Comparison of ENCODE assay signal across 22 cellular contexts in genomic region chr10:3502606-3503005, GRCh38.
A peak's percentile ranks its signal among the peaks of the same experiment; 100 is the strongest.
DNase-seq lines count a peak whose midpoint lies in the region; ATAC-seq and TF ChIP-seq lines count a peak whose summit lies in the region.
"Had no signal": no experiment of that assay in that cellular context is flagged by ENCODE, and none has a peak within 500 bp of the region (broad histone marks: within the 10 kb centered on the region; RNA-seq: fewer than 3 reads in every experiment).

No MANE protein-coding gene starts in this region.

- no peaks in the 10 kb centered on the region; the same call in 1 of the 2 replicates for H3K27me3 Mint-ChIP-seq in WTC11 (ENCODE audit: low read depth)
- no peaks in the 10 kb centered on the region for H3K27me3 Mint-ChIP-seq in type B pancreatic cell

- CTCF ChIA-PET in mammary epithelial cell (lab: Charles Lee; ENCODE audit: low non-redundant PET) (no interaction called here), WTC11 (lab: Charles Lee) (interaction anchor here (0.7 kb wide), 1 partner anchor 10 kb away, joined by 6 read pairs; no protein-coding TSS in a partner anchor)

- no peaks in the 10 kb centered on the region for H3K9me3 ChIP-seq in mammary epithelial cell (replicated peaks; ENCODE audit: insufficient read depth, low read length)
- H3K9me3 ChIP-seq in breast epithelium = no peaks in the 10 kb centered on the region
- H3K9me3 ChIP-seq: ascending aorta, heart left ventricle, Peyer's patch, sigmoid colon, vagina had no signal

- no peak for TF ChIP-seq POLR2A in breast epithelium (IDR thresholded peaks at IDR 0.05)

- intact Hi-C loops in mammary epithelial cell (cut with micrococcal nuclease) (no loop called here), breast epithelium (cut with DNase I; ENCODE audit: low total_unique reads) (no loop called here)

- H3K9ac ChIP-seq in mammary epithelial cell (ENCODE audit: insufficient read depth, low read length) = no peak overlapping the region

- H2AFZ ChIP-seq in mammary epithelial cell (ENCODE audit: low read depth, low read length) = peak overlapping the region; percentile 39

- H4K20me1 ChIP-seq in mammary epithelial cell (ENCODE audit: insufficient read depth, low read length) = no peaks in the 10 kb centered on the region

- H3K36me3 Mint-ChIP-seq in WTC11 (no peaks in the 10 kb centered on the region), type B pancreatic cell (no peaks in the 10 kb centered on the region)
- H3K36me3 Mint-ChIP-seq: activated naive CD4-positive, alpha-beta T cell treated with anti-CD3 and anti-CD28 coated beads, Interleukin-2, amount 50 U/mL, for 72 hours; IgD-negative memory B cell; natural killer cell treated with Interleukin-12 subunit alpha and Interleukin-12 subunit beta and Interleukin-15 and Interleukin-18, amount 100 ng/mL, for 72 hours had no signal

- H3K27me3 ChIP-seq in mammary epithelial cell (ENCODE audit: insufficient read depth, low read length) (no peaks in the 10 kb centered on the region), breast epithelium (no peaks in the 10 kb centered on the region)
- H3K27me3 ChIP-seq: ascending aorta, dorsolateral prefrontal cortex, heart left ventricle, Peyer's patch, sigmoid colon, vagina had no signal

- no peak overlapping the region for H3K4me3 Mint-ChIP-seq in WTC11
- no peak overlapping the region for H3K4me3 Mint-ChIP-seq in type B pancreatic cell
- H3K4me3 Mint-ChIP-seq: central memory CD8-positive, alpha-beta T cell; IgD-negative memory B cell; natural killer cell treated with Interleukin-12 subunit alpha and Interleukin-12 subunit beta and Interleukin-15 and Interleukin-18, amount 100 ng/mL, for 72 hours; T-helper 1 cell treated with Interleukin-12 subunit alpha and Interleukin-12 subunit beta and Interleukin-4 antibody, amounts not matched to agents 30 μg/mL and 1 μg/mL, for 36 hours had no signal

- DNase-seq in mammary epithelial cell (no peak), breast epithelium (ENCODE audit: low spot score in 2 of 2) (no peak), NCI-H187 treated with DMSO at 0.1 percent for 48 hours (lab: John Stamatoyannopoulos, UW) (peak; percentile 24), WTC11 (ENCODE audit: low spot score) (no peak), type B pancreatic cell (ENCODE audit: extremely low spot score, unreplicated experiment) (no peak), activated T-cell treated with anti-CD3 and anti-CD28 coated beads for 4 hours (no peak)
- DNase-seq in activated CD4-positive, alpha-beta T cell treated with anti-CD3 and anti-CD28 coated beads, Interleukin-2, amount 50 U/mL, for 1 hour = no peak
- DNase-seq: activated CD4-positive, alpha-beta T cell treated with anti-CD3 and anti-CD28 coated beads for 4 hours; C1 segment of cervical spinal cord; dorsolateral prefrontal cortex; heart left ventricle; left colon; Peyer's patch; sigmoid colon had no signal

- H3K4me3 ChIP-seq in mammary epithelial cell (replicated peaks in 1 of 3; ENCODE audit: insufficient read depth in 1 of 3, low read depth in 2 of 3, low read length in 3 of 3) (no peak overlapping the region), breast epithelium (no peak overlapping the region)
- H3K4me3 ChIP-seq: ascending aorta, dorsolateral prefrontal cortex, heart left ventricle, Peyer's patch, sigmoid colon, vagina had no signal

- H3K4me1 ChIP-seq in mammary epithelial cell (ENCODE audit: insufficient read depth, low read length) (peaks cover 6% of the 10 kb centered on the region), breast epithelium (no peaks in the 10 kb centered on the region)
- H3K4me1 ChIP-seq: Peyer's patch had no signal

- POLR2A ChIA-PET in WTC11 (lab: Charles Lee) = no interaction called here

- H3K79me2 ChIP-seq in mammary epithelial cell (ENCODE audit: insufficient read depth, low read length) = no peaks in the 10 kb centered on the region

- H3K27ac ChIP-seq in mammary epithelial cell (ENCODE audit: insufficient read depth, low read depth, low read length) (no peak overlapping the region), breast epithelium (no peak overlapping the region)
- H3K27ac ChIP-seq: ascending aorta, Peyer's patch, vagina had no signal

- dilution Hi-C loops in mammary epithelial cell (cut with HindIII; ENCODE audit: low sequenced_read_pairs) = no loop called here

- no peaks in the 10 kb centered on the region for H3K36me3 ChIP-seq in mammary epithelial cell (ENCODE audit: insufficient read depth, low read length)
- no peaks in the 10 kb centered on the region for H3K36me3 ChIP-seq in breast epithelium
- H3K36me3 ChIP-seq: ascending aorta, heart left ventricle, Peyer's patch, sigmoid colon, vagina had no signal

- ATAC-seq in WTC11 (peak; percentile 46; the same call in 1 of the 2 replicates), HG03139 (IDR thresholded peaks at IDR 0.05; ENCODE audit: unreplicated experiment) (no peak)
- ATAC-seq: activated naive CD4-positive, alpha-beta T cell treated with anti-CD3 and anti-CD28 coated beads, Interleukin-2, amount 50 U/mL, for 72 hours; left colon; natural killer cell treated with Interleukin-12 subunit alpha and Interleukin-12 subunit beta and Interleukin-15 and Interleukin-18, amount 100 ng/mL, for 72 hours had no signal

- H3K4me2 ChIP-seq in mammary epithelial cell (ENCODE audit: insufficient read depth, low read depth, low read length) = no peak overlapping the region

- in situ Hi-C loops in mammary epithelial cell (cut with MboI; ENCODE audit: low sequenced_read_pairs in 2 of 2) = no loop called here

- BruUV-seq in mammary epithelial cell (replicated peaks; lab: Mats Ljungman, UMichigan) = no TSS peak

- H3K4me1 Mint-ChIP-seq in WTC11 = peaks cover 31% of the 10 kb centered on the region
- H3K4me1 Mint-ChIP-seq in type B pancreatic cell (ENCODE audit: unreplicated experiment) = peaks cover 21% of the 10 kb centered on the region
- H3K4me1 Mint-ChIP-seq: central memory CD8-positive, alpha-beta T cell had no signal

- 0 out of 2 replicates have a peak overlapping the region, but pooled peaks have one; percentile 51 for H3K27ac Mint-ChIP-seq in WTC11
- H3K27ac Mint-ChIP-seq in type B pancreatic cell = peak overlapping the region; percentile 7
- H3K27ac Mint-ChIP-seq: activated naive CD4-positive, alpha-beta T cell treated with anti-CD3 and anti-CD28 coated beads, Interleukin-2, amount 50 U/mL, for 72 hours; IgD-negative memory B cell; natural killer cell treated with Interleukin-12 subunit alpha and Interleukin-12 subunit beta and Interleukin-15 and Interleukin-18, amount 100 ng/mL, for 72 hours; T-helper 1 cell treated with Interleukin-12 subunit alpha and Interleukin-12 subunit beta and Interleukin-4 antibody, amounts not matched to agents 30 μg/mL and 1 μg/mL, for 36 hours had no signal

- WGBS in mammary epithelial cell (ENCODE audit: low coverage, missing lambda C conversion rate) = 64% methylated on average over 5 of the region's 6 CpGs

- H3K9me3 Mint-ChIP-seq in WTC11 (no peaks in the 10 kb centered on the region), type B pancreatic cell (peaks cover 6% of the 10 kb centered on the region)
- H3K9me3 Mint-ChIP-seq: activated naive CD4-positive, alpha-beta T cell treated with anti-CD3 and anti-CD28 coated beads, Interleukin-2, amount 50 U/mL, for 72 hours; central memory CD8-positive, alpha-beta T cell; IgD-negative memory B cell; natural killer cell treated with Interleukin-12 subunit alpha and Interleukin-12 subunit beta and Interleukin-15 and Interleukin-18, amount 100 ng/mL, for 72 hours; T-helper 1 cell treated with Interleukin-12 subunit alpha and Interleukin-12 subunit beta and Interleukin-4 antibody, amounts not matched to agents 30 μg/mL and 1 μg/mL, for 36 hours had no signal

- TF ChIP-seq CTCF in mammary epithelial cell (conservative IDR thresholded peaks at IDR 0.05 in 1 of 2, IDR thresholded peaks at IDR 0.05 in 1 of 2; ENCODE audit: extremely low read depth in 1 of 2, insufficient read depth in 1 of 2, low read depth in 1 of 2, low read length in 2 of 2) (no peak), breast epithelium (IDR thresholded peaks at IDR 0.05) (no peak), WTC11 (IDR thresholded peaks at IDR 0.05) (no peak), type B pancreatic cell (conservative IDR thresholded peaks at IDR 0.05) (no peak)

TF ChIP-seq in WTC11, 78 proteins besides CTCF, POLR2A, EP300 and RAD21:
- TF ChIP-seq AFF4 (CRISPR knock-in tag; IDR thresholded peaks at IDR 0.05; ENCODE audit: borderline replicate concordance) = no peak
- TF ChIP-seq USF1 (CRISPR knock-in tag; IDR thresholded peaks at IDR 0.05) = no peak
- no peak for TF ChIP-seq CREB1 (CRISPR knock-in tag; IDR thresholded peaks at IDR 0.05)
TF ChIP-seq in WTC11: peak in this region for 0.
